6 cellular contexts compared by ENCODE assay signal in the genomic region with DNA sequence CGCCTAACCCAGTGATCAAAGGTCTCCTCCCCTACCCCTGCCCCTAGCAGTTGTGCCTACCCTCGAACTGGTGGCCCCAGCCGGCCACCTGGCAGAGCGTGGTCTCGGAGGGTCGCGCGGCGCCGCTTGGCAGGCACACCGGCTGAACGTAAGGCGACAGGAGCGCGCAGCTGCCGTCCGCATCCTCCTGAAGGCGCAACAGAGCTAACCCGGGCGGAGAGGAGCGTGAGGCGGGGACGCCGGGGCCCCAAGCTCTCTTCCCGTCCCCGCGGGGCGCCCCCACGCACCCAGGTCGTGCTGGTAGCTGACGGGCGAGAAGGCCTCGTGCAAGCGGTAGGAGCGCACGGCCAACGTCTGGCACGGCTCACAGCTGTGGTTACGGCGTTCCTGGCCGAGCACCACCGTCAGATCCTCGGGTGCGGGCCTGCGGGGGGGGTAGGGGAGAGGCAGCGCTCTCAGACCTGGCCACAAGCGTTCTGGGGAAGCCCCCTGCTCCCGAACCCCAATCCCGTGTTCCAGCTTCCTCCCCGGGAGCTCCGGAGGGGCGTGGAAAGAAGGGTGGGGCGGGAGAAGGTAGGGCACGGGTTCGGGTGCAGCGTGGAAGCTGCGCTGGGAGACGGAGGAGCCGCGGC. TPM values are rescaled to one million over a fixed set of nuclear protein-coding genes. Genes with fewer than 3 reads are reported as not detected.
DNase-seq lines count a peak whose midpoint lies in the region; ATAC-seq and TF ChIP-seq lines count a peak whose summit lies in the region.

No MANE protein-coding gene starts in this region.

- in situ Hi-C loops in G401 (cut with HindIII; ENCODE audit: low sequenced_read_pairs): no loop called here

- H3K4me2 ChIP-seq in fibroblast of lung (ENCODE audit: extremely low read depth, insufficient read depth, low read length): peak overlapping the region; percentile 82

- peaks cover 33% of the 10 kb centered on the region for H3K4me1 Mint-ChIP-seq in stimulated activated effector memory CD8-positive, alpha-beta T cell treated with anti-CD3 and anti-CD28 coated beads, Interleukin-12 subunit alpha, Interleukin-12 subunit beta, amount 100 ng/mL, for 72 hours

- peak; percentile 61 for DNase-seq in GM10248 (ENCODE audit: extremely low spot score)
- peak; percentile 50 for DNase-seq in T-helper 22 cell (ENCODE audit: low read depth)
- DNase-seq in fibroblast of lung (ENCODE audit: low read depth in 2 of 2): no peak
- no peak for DNase-seq in stimulated activated effector memory CD8-positive, alpha-beta T cell treated with anti-CD3 and anti-CD28 coated beads, Interleukin-12 subunit alpha, Interleukin-12 subunit beta, amount 100 ng/mL, for 72 hours (ENCODE audit: low spot score in 2 of 2)
- DNase-seq in G401 (ENCODE audit: low spot score): no peak

- peak overlapping the region; percentile 35 for H2AFZ ChIP-seq in fibroblast of lung (ENCODE audit: low read length)

- no peaks in the 10 kb centered on the region for H3K36me3 ChIP-seq in fibroblast of lung (ENCODE audit: control insufficient read depth, insufficient read depth, low read length)

- H3K9me3 ChIP-seq in fibroblast of lung (ENCODE audit: control insufficient read depth, insufficient read depth, low read depth, low read length): no peaks in the 10 kb centered on the region

- peak overlapping the region; percentile 29 for H3K27ac Mint-ChIP-seq in stimulated activated effector memory CD8-positive, alpha-beta T cell treated with anti-CD3 and anti-CD28 coated beads, Interleukin-12 subunit alpha, Interleukin-12 subunit beta, amount 100 ng/mL, for 72 hours

- TF ChIP-seq CTCF in GM10248 (IDR thresholded peaks at IDR 0.05; ENCODE audit: control extremely low read depth, extremely low read depth, low read depth, missing control alignments) (peak; percentile 18), fibroblast of lung (conservative IDR thresholded peaks at IDR 0.05 in 1 of 2, IDR thresholded peaks at IDR 0.05 in 1 of 2; ENCODE audit: low read depth in 1 of 2, low read length in 2 of 2) (no peak)

- H3K36me3 Mint-ChIP-seq in stimulated activated effector memory CD8-positive, alpha-beta T cell treated with anti-CD3 and anti-CD28 coated beads, Interleukin-12 subunit alpha, Interleukin-12 subunit beta, amount 100 ng/mL, for 72 hours: no peaks in the 10 kb centered on the region

- H3K9me3 Mint-ChIP-seq in stimulated activated effector memory CD8-positive, alpha-beta T cell treated with anti-CD3 and anti-CD28 coated beads, Interleukin-12 subunit alpha, Interleukin-12 subunit beta, amount 100 ng/mL, for 72 hours: no peaks in the 10 kb centered on the region

- H4K20me1 ChIP-seq in fibroblast of lung (ENCODE audit: control insufficient read depth, extremely low read depth, insufficient read depth, low read length): no peaks in the 10 kb centered on the region

- H3K4me3 Mint-ChIP-seq in stimulated activated effector memory CD8-positive, alpha-beta T cell treated with anti-CD3 and anti-CD28 coated beads, Interleukin-12 subunit alpha, Interleukin-12 subunit beta, amount 100 ng/mL, for 72 hours: peak overlapping the region; percentile 82

- no peak overlapping the region for H3K9ac ChIP-seq in fibroblast of lung (ENCODE audit: insufficient read depth, low read length)

- ATAC-seq in HG02763 (IDR thresholded peaks at IDR 0.05; ENCODE audit: unreplicated experiment): peak; percentile 17
- peak; percentile 44 for ATAC-seq in stimulated activated effector memory CD8-positive, alpha-beta T cell treated with anti-CD3 and anti-CD28 coated beads, Interleukin-12 subunit alpha, Interleukin-12 subunit beta, amount 100 ng/mL, for 72 hours

- POLR2A ChIA-PET in GM10248 (lab: Yijun Ruan, JAX): interaction anchor here (0.6 to 1.6 kb wide), 8 partner anchors 13 to 1018 kb away, joined by 3 to 10 read pairs (median 4); partner anchors contain the start of gene PRR7

- peak overlapping the region in 3 of 4 experiments; percentile 47 to 62 (median 52) for H3K4me3 ChIP-seq in fibroblast of lung (replicated peaks in 1 of 4; ENCODE audit: control extremely low read depth in 1 of 4, insufficient read depth in 1 of 4, low read depth in 3 of 4, low read length in 4 of 4)

- H3K27me3 ChIP-seq in fibroblast of lung (ENCODE audit: control insufficient read depth, insufficient read depth, low read length): peaks cover 45% of the 10 kb centered on the region

- H3K4me1 ChIP-seq in fibroblast of lung (ENCODE audit: control insufficient read depth, extremely low read depth, insufficient read depth, low read length): peaks cover 3% of the 10 kb centered on the region

- no peaks in the 10 kb centered on the region for H3K79me2 ChIP-seq in fibroblast of lung (ENCODE audit: control insufficient read depth, insufficient read depth, low read length)

- CTCF ChIA-PET in GM10248 (lab: Yijun Ruan, JAX): interaction anchor here (0.6 to 21.8 kb wide), 45 partner anchors 13 to 743 kb away, joined by 3 to 549 read pairs (median 9); partner anchors contain the start of genes DOK3, GRK6, LMAN2 and PDLIM7

- no peak overlapping the region for H3K27ac ChIP-seq in fibroblast of lung (ENCODE audit: insufficient read depth, low read length)

RNA-seq across cellular contexts. Expression of gene PFN3, which starts 2.8 kb away (rescaled TPM):
- total RNA-seq in fibroblast of lung: not detected in 2 replicates
- polyA plus RNA-seq in fibroblast of lung: not detected in 2 replicates
- polyA plus RNA-seq in fibroblast of lung (2012): not detected in 2 replicates
- not detected in 2 replicates for polyA minus RNA-seq in fibroblast of lung (ENCODE audit: low replicate concordance)
- total RNA-seq in G401 (2014; rRNA removed; shearing (Covaris generic)): not detected in 2 replicates

RNA-seq across cellular contexts. Expression of gene F12, which starts 6.1 kb away (rescaled TPM):
- total RNA-seq in fibroblast of lung: under 0.01 and 0.50 TPM in 2 replicates
- 0.10 and 0.19 TPM in 2 replicates for polyA plus RNA-seq in fibroblast of lung
- polyA plus RNA-seq in fibroblast of lung (2012): 0.35 and 0.46 TPM in 2 replicates
- polyA minus RNA-seq in fibroblast of lung (ENCODE audit: low replicate concordance): not detected in 2 replicates
- total RNA-seq in G401 (2014; rRNA removed; shearing (Covaris generic)): 3.1 and 11.4 TPM in 2 replicates

RNA-seq across cellular contexts. Expression of gene SLC34A1, which starts 19.1 kb away (rescaled TPM):
- total RNA-seq in fibroblast of lung: not detected in 2 replicates
- polyA plus RNA-seq in fibroblast of lung: not detected in 2 replicates
- not detected in 2 replicates for polyA plus RNA-seq in fibroblast of lung (2012)
- polyA minus RNA-seq in fibroblast of lung (ENCODE audit: low replicate concordance): not detected in 2 replicates
- total RNA-seq in G401 (2014; rRNA removed; shearing (Covaris generic)): not detected in 2 replicates

RNA-seq across cellular contexts. Expression of gene GRK6, which starts 23.2 kb away (rescaled TPM):
- total RNA-seq in fibroblast of lung: 13.1 and 15.0 TPM in 2 replicates
- 15.8 and 23.4 TPM in 2 replicates for polyA plus RNA-seq in fibroblast of lung
- polyA plus RNA-seq in fibroblast of lung (2012): 16.0 and 28.2 TPM in 2 replicates
- 9.2 and 18.0 TPM in 2 replicates for polyA minus RNA-seq in fibroblast of lung (ENCODE audit: low replicate concordance)
- 58.6 and 62.3 TPM in 2 replicates for total RNA-seq in G401 (2014; rRNA removed; shearing (Covaris generic))

RNA-seq across cellular contexts. Expression of gene PRR7, which starts 43.3 kb away (rescaled TPM):
- 2.1 and 2.3 TPM in 2 replicates for total RNA-seq in fibroblast of lung
- polyA plus RNA-seq in fibroblast of lung: 1.6 TPM in 2 replicates
- polyA plus RNA-seq in fibroblast of lung (2012): 3.1 and 5.9 TPM in 2 replicates
- 0.78 and 1.9 TPM in 2 replicates for polyA minus RNA-seq in fibroblast of lung (ENCODE audit: low replicate concordance)
- total RNA-seq in G401 (2014; rRNA removed; shearing (Covaris generic)): 19.5 and 30.8 TPM in 2 replicates

Comparison
In these comparisons a context has a peak if more than half of its experiments do, and no peak if none do; other contexts are left out.
1. DNase-seq: peak in GM10248 (single experiment) and T-helper 22 cell (single experiment); none in fibroblast of lung (0 of 2), stimulated activated effector memory CD8-positive, alpha-beta T cell treated with anti-CD3 and anti-CD28 coated beads, Interleukin-12 subunit alpha, Interleukin-12 subunit beta, amount 100 ng/mL, for 72 hours (0 of 2) and G401 (single experiment).